ENCODE assay signal across 1 cellular context in genomic region chr20:31580706-31581105, GRCh38.
TF ChIP-seq lines count a peak whose summit lies in the region.

No MANE protein-coding gene starts in this region.

TF ChIP-seq in H1, 55 proteins besides CTCF, POLR2A, EP300 and RAD21:
- no peak for TF ChIP-seq HDAC6 (IDR thresholded peaks at IDR 0.05; ENCODE audit: low read depth, low read length)
- TF ChIP-seq NRF1 (IDR thresholded peaks at IDR 0.05; ENCODE audit: low read depth, low read length) = no peak
- TF ChIP-seq SUZ12 (IDR thresholded peaks at IDR 0.05; ENCODE audit: low read length) = no peak
- no peak for TF ChIP-seq EGR1 (IDR thresholded peaks at IDR 0.05; ENCODE audit: borderline replicate concordance, low read depth, low read length)
- TF ChIP-seq SIN3A (conservative IDR thresholded peaks at IDR 0.05 in 1 of 2, IDR thresholded peaks at IDR 0.05 in 1 of 2; ENCODE audit: low read depth in 1 of 2, low read length in 2 of 2) = no peak
- peak; percentile 45; the same call in 1 of the 2 replicates for TF ChIP-seq CEBPB (IDR thresholded peaks at IDR 0.05; ENCODE audit: low read depth, low read length)
- 0 out of 2 replicates have a peak, but pooled peaks have one; percentile 20 for TF ChIP-seq TAF1 (IDR thresholded peaks at IDR 0.05; ENCODE audit: low read depth, low read length)
- TF ChIP-seq SP4 (IDR thresholded peaks at IDR 0.05; ENCODE audit: low read length) = no peak
- no peak for TF ChIP-seq GTF2F1 (IDR thresholded peaks at IDR 0.05; ENCODE audit: borderline replicate concordance, low read depth, low read length)
- TF ChIP-seq MAFK (IDR thresholded peaks at IDR 0.05; ENCODE audit: low read depth, low read length) = no peak
- TF ChIP-seq, protein P1, sequence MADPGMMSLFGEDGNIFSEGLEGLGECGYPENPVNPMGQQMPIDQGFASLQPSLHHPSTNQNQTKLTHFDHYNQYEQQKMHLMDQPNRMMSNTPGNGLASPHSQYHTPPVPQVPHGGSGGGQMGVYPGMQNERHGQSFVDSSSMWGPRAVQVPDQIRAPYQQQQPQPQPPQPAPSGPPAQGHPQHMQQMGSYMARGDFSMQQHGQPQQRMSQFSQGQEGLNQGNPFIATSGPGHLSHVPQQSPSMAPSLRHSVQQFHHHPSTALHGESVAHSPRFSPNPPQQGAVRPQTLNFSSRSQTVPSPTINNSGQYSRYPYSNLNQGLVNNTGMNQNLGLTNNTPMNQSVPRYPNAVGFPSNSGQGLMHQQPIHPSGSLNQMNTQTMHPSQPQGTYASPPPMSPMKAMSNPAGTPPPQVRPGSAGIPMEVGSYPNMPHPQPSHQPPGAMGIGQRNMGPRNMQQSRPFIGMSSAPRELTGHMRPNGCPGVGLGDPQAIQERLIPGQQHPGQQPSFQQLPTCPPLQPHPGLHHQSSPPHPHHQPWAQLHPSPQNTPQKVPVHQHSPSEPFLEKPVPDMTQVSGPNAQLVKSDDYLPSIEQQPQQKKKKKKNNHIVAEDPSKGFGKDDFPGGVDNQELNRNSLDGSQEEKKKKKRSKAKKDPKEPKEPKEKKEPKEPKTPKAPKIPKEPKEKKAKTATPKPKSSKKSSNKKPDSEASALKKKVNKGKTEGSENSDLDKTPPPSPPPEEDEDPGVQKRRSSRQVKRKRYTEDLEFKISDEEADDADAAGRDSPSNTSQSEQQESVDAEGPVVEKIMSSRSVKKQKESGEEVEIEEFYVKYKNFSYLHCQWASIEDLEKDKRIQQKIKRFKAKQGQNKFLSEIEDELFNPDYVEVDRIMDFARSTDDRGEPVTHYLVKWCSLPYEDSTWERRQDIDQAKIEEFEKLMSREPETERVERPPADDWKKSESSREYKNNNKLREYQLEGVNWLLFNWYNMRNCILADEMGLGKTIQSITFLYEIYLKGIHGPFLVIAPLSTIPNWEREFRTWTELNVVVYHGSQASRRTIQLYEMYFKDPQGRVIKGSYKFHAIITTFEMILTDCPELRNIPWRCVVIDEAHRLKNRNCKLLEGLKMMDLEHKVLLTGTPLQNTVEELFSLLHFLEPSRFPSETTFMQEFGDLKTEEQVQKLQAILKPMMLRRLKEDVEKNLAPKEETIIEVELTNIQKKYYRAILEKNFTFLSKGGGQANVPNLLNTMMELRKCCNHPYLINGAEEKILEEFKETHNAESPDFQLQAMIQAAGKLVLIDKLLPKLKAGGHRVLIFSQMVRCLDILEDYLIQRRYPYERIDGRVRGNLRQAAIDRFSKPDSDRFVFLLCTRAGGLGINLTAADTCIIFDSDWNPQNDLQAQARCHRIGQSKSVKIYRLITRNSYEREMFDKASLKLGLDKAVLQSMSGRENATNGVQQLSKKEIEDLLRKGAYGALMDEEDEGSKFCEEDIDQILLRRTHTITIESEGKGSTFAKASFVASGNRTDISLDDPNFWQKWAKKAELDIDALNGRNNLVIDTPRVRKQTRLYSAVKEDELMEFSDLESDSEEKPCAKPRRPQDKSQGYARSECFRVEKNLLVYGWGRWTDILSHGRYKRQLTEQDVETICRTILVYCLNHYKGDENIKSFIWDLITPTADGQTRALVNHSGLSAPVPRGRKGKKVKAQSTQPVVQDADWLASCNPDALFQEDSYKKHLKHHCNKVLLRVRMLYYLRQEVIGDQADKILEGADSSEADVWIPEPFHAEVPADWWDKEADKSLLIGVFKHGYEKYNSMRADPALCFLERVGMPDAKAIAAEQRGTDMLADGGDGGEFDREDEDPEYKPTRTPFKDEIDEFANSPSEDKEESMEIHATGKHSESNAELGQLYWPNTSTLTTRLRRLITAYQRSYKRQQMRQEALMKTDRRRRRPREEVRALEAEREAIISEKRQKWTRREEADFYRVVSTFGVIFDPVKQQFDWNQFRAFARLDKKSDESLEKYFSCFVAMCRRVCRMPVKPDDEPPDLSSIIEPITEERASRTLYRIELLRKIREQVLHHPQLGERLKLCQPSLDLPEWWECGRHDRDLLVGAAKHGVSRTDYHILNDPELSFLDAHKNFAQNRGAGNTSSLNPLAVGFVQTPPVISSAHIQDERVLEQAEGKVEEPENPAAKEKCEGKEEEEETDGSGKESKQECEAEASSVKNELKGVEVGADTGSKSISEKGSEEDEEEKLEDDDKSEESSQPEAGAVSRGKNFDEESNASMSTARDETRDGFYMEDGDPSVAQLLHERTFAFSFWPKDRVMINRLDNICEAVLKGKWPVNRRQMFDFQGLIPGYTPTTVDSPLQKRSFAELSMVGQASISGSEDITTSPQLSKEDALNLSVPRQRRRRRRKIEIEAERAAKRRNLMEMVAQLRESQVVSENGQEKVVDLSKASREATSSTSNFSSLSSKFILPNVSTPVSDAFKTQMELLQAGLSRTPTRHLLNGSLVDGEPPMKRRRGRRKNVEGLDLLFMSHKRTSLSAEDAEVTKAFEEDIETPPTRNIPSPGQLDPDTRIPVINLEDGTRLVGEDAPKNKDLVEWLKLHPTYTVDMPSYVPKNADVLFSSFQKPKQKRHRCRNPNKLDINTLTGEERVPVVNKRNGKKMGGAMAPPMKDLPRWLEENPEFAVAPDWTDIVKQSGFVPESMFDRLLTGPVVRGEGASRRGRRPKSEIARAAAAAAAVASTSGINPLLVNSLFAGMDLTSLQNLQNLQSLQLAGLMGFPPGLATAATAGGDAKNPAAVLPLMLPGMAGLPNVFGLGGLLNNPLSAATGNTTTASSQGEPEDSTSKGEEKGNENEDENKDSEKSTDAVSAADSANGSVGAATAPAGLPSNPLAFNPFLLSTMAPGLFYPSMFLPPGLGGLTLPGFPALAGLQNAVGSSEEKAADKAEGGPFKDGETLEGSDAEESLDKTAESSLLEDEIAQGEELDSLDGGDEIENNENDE (IDR thresholded peaks at IDR 0.05; ENCODE audit: insufficient replicate concordance, low read length) = peak; percentile 34
- no peak for TF ChIP-seq CHD1 (IDR thresholded peaks at IDR 0.05; ENCODE audit: low read depth, low read length)
- no peak for TF ChIP-seq GABPA (IDR thresholded peaks at IDR 0.05; ENCODE audit: borderline replicate concordance, insufficient read depth, low read length)
- TF ChIP-seq RFX5 (IDR thresholded peaks at IDR 0.05; ENCODE audit: borderline replicate concordance, low read depth, low read length) = no peak
- no peak for TF ChIP-seq PHF8 (conservative IDR thresholded peaks at IDR 0.05; ENCODE audit: low read depth, low read length)
- TF ChIP-seq, protein P2, sequence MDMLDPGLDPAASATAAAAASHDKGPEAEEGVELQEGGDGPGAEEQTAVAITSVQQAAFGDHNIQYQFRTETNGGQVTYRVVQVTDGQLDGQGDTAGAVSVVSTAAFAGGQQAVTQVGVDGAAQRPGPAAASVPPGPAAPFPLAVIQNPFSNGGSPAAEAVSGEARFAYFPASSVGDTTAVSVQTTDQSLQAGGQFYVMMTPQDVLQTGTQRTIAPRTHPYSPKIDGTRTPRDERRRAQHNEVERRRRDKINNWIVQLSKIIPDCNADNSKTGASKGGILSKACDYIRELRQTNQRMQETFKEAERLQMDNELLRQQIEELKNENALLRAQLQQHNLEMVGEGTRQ (IDR thresholded peaks at IDR 0.05; ENCODE audit: low read length) = no peak
- TF ChIP-seq BRCA1 (IDR thresholded peaks at IDR 0.05; ENCODE audit: low read depth, low read length) = no peak
- no peak for TF ChIP-seq JUND (IDR thresholded peaks at IDR 0.05; ENCODE audit: low read length)
- TF ChIP-seq SP2 (IDR thresholded peaks at IDR 0.05; ENCODE audit: low read length) = no peak
- no peak for TF ChIP-seq RXRA (IDR thresholded peaks at IDR 0.05; ENCODE audit: insufficient read depth, low read depth, low read length)
- TF ChIP-seq CBX8 (IDR thresholded peaks at IDR 0.05; ENCODE audit: borderline replicate concordance, low read depth, low read length) = no peak
- TF ChIP-seq BCL11A (IDR thresholded peaks at IDR 0.05; ENCODE audit: low read depth in 2 of 2, low read length in 2 of 2) = no peak
- no peak for TF ChIP-seq TEAD4 (IDR thresholded peaks at IDR 0.05; ENCODE audit: low read depth, low read length)
- TF ChIP-seq TCF12 (IDR thresholded peaks at IDR 0.05; ENCODE audit: low read depth, low read length) = no peak
- no peak for TF ChIP-seq ATF2 (IDR thresholded peaks at IDR 0.05; ENCODE audit: low read length)
- TF ChIP-seq EZH2 (IDR thresholded peaks at IDR 0.05; ENCODE audit: low read depth, low read length, severe bottlenecking) = no peak
- TF ChIP-seq HDAC2 (IDR thresholded peaks at IDR 0.05; ENCODE audit: borderline replicate concordance in 1 of 2, low read depth in 2 of 2, low read length in 2 of 2) = 0 out of 4 replicates have a peak, but pooled peaks of 1 of the 2 experiments have one; percentile 61
- TF ChIP-seq ASH2L (IDR thresholded peaks at IDR 0.05; ENCODE audit: low read length) = no peak
- 0 out of 2 replicates have a peak, but pooled peaks have one; percentile 21 for TF ChIP-seq BACH1 (IDR thresholded peaks at IDR 0.05; ENCODE audit: low read length)
- no peak for TF ChIP-seq YY1 (IDR thresholded peaks at IDR 0.05; ENCODE audit: low read depth, low read length)
